Comparison of ENCODE assay signal across 8 cellular contexts in genomic region chr9:34139477-34140146, GRCh38. TPM values are rescaled to one million over a fixed set of nuclear protein-coding genes. Genes with fewer than 3 reads are reported as not detected.
DNase-seq lines count a peak whose midpoint lies in the region; ATAC-seq, FAIRE-seq and TF ChIP-seq lines count a peak whose summit lies in the region.

No MANE protein-coding gene starts in this region.

- TF ChIP-seq POLR2A in GM12891 (IDR thresholded peaks at IDR 0.05; ENCODE audit: low read depth, low read length): no peak

- H3K27me3 Mint-ChIP-seq in natural killer cell treated with Interleukin-12 subunit alpha and Interleukin-12 subunit beta and Interleukin-15 and Interleukin-18, amount 100 ng/mL, for 72 hours: no peaks in the 10 kb centered on the region

- H3K36me3 ChIP-seq in ascending aorta: no peaks in the 10 kb centered on the region

- no peaks in the 10 kb centered on the region for H3K27me3 ChIP-seq in ascending aorta

- no peaks in the 10 kb centered on the region for H3K4me1 ChIP-seq in ascending aorta

- no peak for FAIRE-seq in GM12891 (lab: Jason Lieb, UNC)

- no peak overlapping the region for H3K27ac Mint-ChIP-seq in natural killer cell treated with Interleukin-12 subunit alpha and Interleukin-12 subunit beta and Interleukin-15 and Interleukin-18, amount 100 ng/mL, for 72 hours

- H3K9me3 Mint-ChIP-seq in natural killer cell treated with Interleukin-12 subunit alpha and Interleukin-12 subunit beta and Interleukin-15 and Interleukin-18, amount 100 ng/mL, for 72 hours: no peaks in the 10 kb centered on the region

- H3K27ac ChIP-seq in C4-2B (no peak overlapping the region), ascending aorta (no peak overlapping the region)

- intact Hi-C loops in ascending aorta (cut with DNase I): no loop called here

- TF ChIP-seq CTCF in C4-2B (conservative IDR thresholded peaks at IDR 0.05) (peak; percentile 56), ascending aorta (IDR thresholded peaks at IDR 0.05) (peak in 2 of 3 experiments; percentile 14 to 46)

- no peak for ATAC-seq in GM18867 (IDR thresholded peaks at IDR 0.05; ENCODE audit: unreplicated experiment)
- no peak for ATAC-seq in natural killer cell treated with Interleukin-12 subunit alpha and Interleukin-12 subunit beta and Interleukin-15 and Interleukin-18, amount 100 ng/mL, for 72 hours

- peak; percentile 78 for DNase-seq in LHCN-M2 (ENCODE audit: low read depth)
- DNase-seq in ascending aorta (ENCODE audit: low spot score in 2 of 2): peak in 1 of 2 donors; percentile 83
- DNase-seq in kidney tubule cell (ENCODE audit: low spot score): peak; percentile 62
- no peak for DNase-seq in GM12891 (ENCODE audit: insufficient read length, low spot score)
- DNase-seq in activated CD4-positive, CD25-positive, alpha-beta regulatory T cell treated with anti-CD3 and anti-CD28 coated beads, Interleukin-2, amount 50 U/mL, for 72 hours: no peak
- DNase-seq in natural killer cell treated with Interleukin-12 subunit alpha and Interleukin-12 subunit beta and Interleukin-15 and Interleukin-18, amount 100 ng/mL, for 72 hours (ENCODE audit: low spot score): no peak

- H3K4me3 Mint-ChIP-seq in natural killer cell treated with Interleukin-12 subunit alpha and Interleukin-12 subunit beta and Interleukin-15 and Interleukin-18, amount 100 ng/mL, for 72 hours: no peak overlapping the region

- H3K4me1 Mint-ChIP-seq in natural killer cell treated with Interleukin-12 subunit alpha and Interleukin-12 subunit beta and Interleukin-15 and Interleukin-18, amount 100 ng/mL, for 72 hours (ENCODE audit: low read depth in 2 of 2): no peaks in the 10 kb centered on the region

- no peak overlapping the region for H3K4me3 ChIP-seq in ascending aorta

- no peaks in the 10 kb centered on the region for H3K9me3 ChIP-seq in ascending aorta

- H3K36me3 Mint-ChIP-seq in natural killer cell treated with Interleukin-12 subunit alpha and Interleukin-12 subunit beta and Interleukin-15 and Interleukin-18, amount 100 ng/mL, for 72 hours: no peaks in the 10 kb centered on the region

TF ChIP-seq in GM12891, 5 proteins besides CTCF, POLR2A, EP300 and RAD21:
- no peak for TF ChIP-seq POU2F2 (IDR thresholded peaks at IDR 0.05; ENCODE audit: low read depth, low read length)
- no peak for TF ChIP-seq TAF1 (IDR thresholded peaks at IDR 0.05; ENCODE audit: low read depth, low read length)
- TF ChIP-seq SPI1 (IDR thresholded peaks at IDR 0.05; ENCODE audit: low read depth, low read length): no peak

RNA-seq across cellular contexts. Expression of gene DCAF12, which starts 13.1 kb away (rescaled TPM):
- total RNA-seq in LHCN-M2 (2014; rRNA removed) (21.7 and 25.0 TPM in 2 replicates), ascending aorta (27.5 TPM)
- polyA plus RNA-seq in LHCN-M2 (2012): 12.4 TPM
- polyA plus RNA-seq in GM12891 (2012; ENCODE audit: low read depth, missing spikeins): 13.8 TPM
- 10 to 100 TPM; 36.5 to 54.8 TPM for total RNA-seq in natural killer cell treated with Interleukin-12 subunit alpha and Interleukin-12 subunit beta and Interleukin-15 and Interleukin-18, amount 100 ng/mL, for 72 hours

RNA-seq across cellular contexts. Expression of gene UBAP1, which starts 39.2 kb away (rescaled TPM):
- total RNA-seq in LHCN-M2 (2014; rRNA removed): 23.4 and 25.5 TPM in 2 replicates
- 30.2 TPM for polyA plus RNA-seq in LHCN-M2 (2012)
- 26.0 TPM for total RNA-seq in ascending aorta
- polyA plus RNA-seq in GM12891 (2012; ENCODE audit: low read depth, missing spikeins): 23.7 TPM
- 10 to 100 TPM; 41.2 to 44.8 TPM for total RNA-seq in natural killer cell treated with Interleukin-12 subunit alpha and Interleukin-12 subunit beta and Interleukin-15 and Interleukin-18, amount 100 ng/mL, for 72 hours

Comparison
In these comparisons a context has a peak if more than half of its experiments do, and no peak if none do; other contexts are left out.
1. DNase-seq: peak in LHCN-M2 (single experiment) and kidney tubule cell (single experiment); none in GM12891 (single experiment), activated CD4-positive, CD25-positive, alpha-beta regulatory T cell treated with anti-CD3 and anti-CD28 coated beads, Interleukin-2, amount 50 U/mL, for 72 hours (single experiment) and natural killer cell treated with Interleukin-12 subunit alpha and Interleukin-12 subunit beta and Interleukin-15 and Interleukin-18, amount 100 ng/mL, for 72 hours (single experiment).